ENCODE assay signal across 39 cellular contexts in genomic region chr9:6160579-6160978, GRCh38. TPM values are rescaled to one million over a fixed set of nuclear protein-coding genes. Genes with fewer than 3 reads are reported as not detected.
"Had no signal": no experiment of that assay in that cellular context is flagged by ENCODE, and none has a peak within 500 bp of the region (broad histone marks: within the 10 kb centered on the region; RNA-seq: fewer than 3 reads in every experiment).

No MANE protein-coding gene starts in this region.

- H3K27ac Mint-ChIP-seq: activated naive CD4-positive, alpha-beta T cell treated with anti-CD3 and anti-CD28 coated beads for 36 hours; activated naive CD4-positive, alpha-beta T cell treated with anti-CD3 and anti-CD28 coated beads, Interleukin-2, amount 10 ng/mL, durations not matched to agents 7 days and 5 days; activated naive CD4-positive, alpha-beta T cell treated with anti-CD3 and anti-CD28 coated beads, Interleukin-2, amount 50 U/mL, for 24 hours; activated naive CD4-positive, alpha-beta T cell treated with anti-CD3 and anti-CD28 coated beads, Interleukin-2, amount 50 U/mL, for 72 hours; activated naive CD8-positive, alpha-beta T cell; activated naive CD8-positive, alpha-beta T cell treated with anti-CD3 and anti-CD28 coated beads for 36 hours; activated naive CD8-positive, alpha-beta T cell treated with anti-CD3 and anti-CD28 coated beads, Interleukin-2, amount 10 ng/mL, durations not matched to agents 7 days and 5 days; activated naive CD8-positive, alpha-beta T cell treated with anti-CD3 and anti-CD28 coated beads, Interleukin-2, amount 50 U/mL, for 24 hours; activated T-cell treated with anti-CD3 and anti-CD28 coated beads, Interleukin-2, amount 50 U/mL, for 24 hours; activated T-cell treated with anti-CD3 and anti-CD28 coated beads, Interleukin-2, amount 50 U/mL, for 72 hours; activated T-helper 1 cell treated with anti-CD3 and anti-CD28 coated beads, Interleukin-12 subunit alpha, Interleukin-12 subunit beta, Interleukin-2, Interleukin-4 antibody, amounts not matched to agents 30 ng/mL and 10 ng/mL and 1 ng/mL, durations not matched to agents 14 hours and 24 hours and 36 hours; activated T-helper 17 cell treated with anti-CD3 and anti-CD28 coated beads, Interleukin-2, amount 50 U/mL, for 72 hours; activated T-helper 2 cell treated with anti-CD3 and anti-CD28 coated beads, Interferon-gamma antibody, Interleukin-2, Interleukin-4, amounts not matched to agents 10 μg/mL and 5 μg/mL and 100 μg/mL, durations not matched to agents 14 hours and 24 hours and 36 hours; brain had no signal

- H3K4me3 ChIP-seq: adrenal gland, ascending aorta, body of pancreas, breast epithelium, cardiac muscle cell had no signal

- H3K4me1 Mint-ChIP-seq: activated naive CD4-positive, alpha-beta T cell treated with anti-CD3 and anti-CD28 coated beads, Interleukin-2, amount 10 ng/mL, durations not matched to agents 7 days and 5 days; activated naive CD4-positive, alpha-beta T cell treated with anti-CD3 and anti-CD28 coated beads, Interleukin-2, amount 50 U/mL, for 24 hours; activated naive CD8-positive, alpha-beta T cell treated with anti-CD3 and anti-CD28 coated beads for 36 hours; activated naive CD8-positive, alpha-beta T cell treated with anti-CD3 and anti-CD28 coated beads, Interleukin-2, amount 10 ng/mL, durations not matched to agents 7 days and 5 days; activated naive CD8-positive, alpha-beta T cell treated with anti-CD3 and anti-CD28 coated beads, Interleukin-2, amount 50 U/mL, for 24 hours; activated T-helper 17 cell treated with anti-CD3 and anti-CD28 coated beads, Interleukin-2, amount 50 U/mL, for 72 hours; brain; central memory CD8-positive, alpha-beta T cell had no signal

- H3K27me3 Mint-ChIP-seq: activated naive CD8-positive, alpha-beta T cell had no signal

- H3K4me3 Mint-ChIP-seq: activated naive CD4-positive, alpha-beta T cell treated with anti-CD3 and anti-CD28 coated beads for 36 hours; activated naive CD4-positive, alpha-beta T cell treated with anti-CD3 and anti-CD28 coated beads, Interleukin-2, amount 10 ng/mL, durations not matched to agents 7 days and 5 days; activated naive CD4-positive, alpha-beta T cell treated with anti-CD3 and anti-CD28 coated beads, Interleukin-2, amount 50 U/mL, for 24 hours; activated naive CD8-positive, alpha-beta T cell; activated naive CD8-positive, alpha-beta T cell treated with anti-CD3 and anti-CD28 coated beads for 36 hours; activated naive CD8-positive, alpha-beta T cell treated with anti-CD3 and anti-CD28 coated beads, Interleukin-2, amount 10 ng/mL, durations not matched to agents 7 days and 5 days; activated naive CD8-positive, alpha-beta T cell treated with anti-CD3 and anti-CD28 coated beads, Interleukin-2, amount 50 U/mL, for 24 hours; activated T-cell treated with anti-CD3 and anti-CD28 coated beads, Interleukin-2, amount 50 U/mL, for 24 hours; activated T-cell treated with anti-CD3 and anti-CD28 coated beads, Interleukin-2, amount 50 U/mL, for 4 hours; activated T-cell treated with anti-CD3 and anti-CD28 coated beads, Interleukin-2, amount 50 U/mL, for 72 hours; activated T-helper 1 cell treated with anti-CD3 and anti-CD28 coated beads, Interleukin-12 subunit alpha, Interleukin-12 subunit beta, Interleukin-2, Interleukin-4 antibody, amounts not matched to agents 30 ng/mL and 10 ng/mL and 1 ng/mL, durations not matched to agents 14 hours and 24 hours and 36 hours; activated T-helper 17 cell treated with anti-CD3 and anti-CD28 coated beads, Interleukin-2, amount 50 U/mL, for 72 hours; brain; central memory CD8-positive, alpha-beta T cell had no signal

- H3K27me3 ChIP-seq: adrenal gland, ascending aorta, body of pancreas, brain microvascular endothelial cell, breast epithelium, cardiac muscle cell had no signal

- H3K27ac ChIP-seq: adrenal gland, ascending aorta, body of pancreas, brain microvascular endothelial cell, breast epithelium, cardiac muscle cell had no signal

- H3K36me3 Mint-ChIP-seq: activated naive CD4-positive, alpha-beta T cell treated with anti-CD3 and anti-CD28 coated beads, Interleukin-2, amount 10 ng/mL, durations not matched to agents 7 days and 5 days; activated naive CD8-positive, alpha-beta T cell treated with anti-CD3 and anti-CD28 coated beads for 36 hours; activated naive CD8-positive, alpha-beta T cell treated with anti-CD3 and anti-CD28 coated beads, Interleukin-2, amount 10 ng/mL, durations not matched to agents 7 days and 5 days; brain had no signal

- H3K9me3 ChIP-seq: adrenal gland, body of pancreas had no signal

- DNase-seq: activated effector memory CD4-positive, alpha-beta T cell treated with anti-CD3 and anti-CD28 coated beads, Interleukin-2, amount 50 U/mL, for 16 hours; activated effector memory CD4-positive, alpha-beta T cell treated with Interleukin-2 at 50 U/mL for 16 hours; activated gamma-delta T cell; activated gamma-delta T cell treated with Interleukin-2 at 50 U/mL for 16 hours; activated naive CD4-positive, alpha-beta T cell; activated naive CD4-positive, alpha-beta T cell treated with anti-CD3 and anti-CD28 coated beads for 36 hours; activated naive CD4-positive, alpha-beta T cell treated with anti-CD3 and anti-CD28 coated beads, Interleukin-2, amount 10 ng/mL, durations not matched to agents 7 days and 5 days; activated naive CD4-positive, alpha-beta T cell treated with anti-CD3 and anti-CD28 coated beads, Interleukin-2, amount 50 U/mL, for 16 hours; activated naive CD4-positive, alpha-beta T cell treated with Interleukin-2 at 50 U/mL for 16 hours; activated naive CD8-positive, alpha-beta T cell treated with anti-CD3 and anti-CD28 coated beads for 36 hours; activated naive CD8-positive, alpha-beta T cell treated with anti-CD3 and anti-CD28 coated beads, Interleukin-2, amount 10 ng/mL, durations not matched to agents 7 days and 5 days; activated naive CD8-positive, alpha-beta T cell treated with anti-CD3 and anti-CD28 coated beads, Interleukin-2, amount 50 U/mL, for 24 hours; activated T-cell treated with anti-CD3 and anti-CD28 coated beads, Interleukin-2, amount 50 U/mL, for 24 hours; activated T-cell treated with anti-CD3 and anti-CD28 coated beads, Interleukin-2, amount 50 U/mL, for 4 hours; activated T-cell treated with anti-CD3 and anti-CD28 coated beads, Interleukin-2, amount 50 U/mL, for 48 hours; activated T-cell treated with anti-CD3 and anti-CD28 coated beads, Interleukin-2, amount 50 U/mL, for 72 hours; adrenal gland; amniotic stem cell; amygdala; anterior cingulate cortex; aorta; body of pancreas; brain microvascular endothelial cell; caudate nucleus; central memory CD4-positive, alpha-beta T cell; cerebellar nuclear complex had no signal

- H3K36me3 ChIP-seq: adrenal gland, ascending aorta, brain microvascular endothelial cell, breast epithelium, cardiac muscle cell had no signal

- H3K4me1 ChIP-seq: adrenal gland, ascending aorta, body of pancreas, breast epithelium had no signal

RNA-seq across cellular contexts. Expression of gene IL33, which starts 55.0 kb away (rescaled TPM):
- total RNA-seq: activated naive CD4-positive, alpha-beta T cell treated with anti-CD3 and anti-CD28 coated beads for 36 hours; activated naive CD4-positive, alpha-beta T cell treated with anti-CD3 and anti-CD28 coated beads, Interleukin-2, amount 50 U/mL, for 72 hours; activated naive CD8-positive, alpha-beta T cell treated with anti-CD3 and anti-CD28 coated beads for 36 hours; activated naive CD8-positive, alpha-beta T cell treated with anti-CD3 and anti-CD28 coated beads, Interleukin-2, amount 10 ng/mL, durations not matched to agents 7 days and 5 days; activated T-cell treated with anti-CD3 and anti-CD28 coated beads, Interleukin-2, amount 50 U/mL, for 4 hours; activated T-cell treated with anti-CD3 and anti-CD28 coated beads, Interleukin-2, amount 50 U/mL, for 72 hours; activated T-helper 1 cell treated with anti-CD3 and anti-CD28 coated beads, Interleukin-12 subunit alpha, Interleukin-12 subunit beta, Interleukin-2, Interleukin-4 antibody, amounts not matched to agents 30 ng/mL and 10 ng/mL and 1 ng/mL, durations not matched to agents 14 hours and 24 hours and 36 hours; activated T-helper 17 cell treated with anti-CD3 and anti-CD28 coated beads, Interleukin-2, amount 50 U/mL, for 72 hours; activated T-helper 2 cell treated with anti-CD3 and anti-CD28 coated beads, Interferon-gamma antibody, Interleukin-2, Interleukin-4, amounts not matched to agents 10 μg/mL and 5 μg/mL and 100 μg/mL, durations not matched to agents 14 hours and 24 hours and 36 hours; astrocyte; cardiac muscle cell; chondrocyte had no signal
- polyA plus RNA-seq: cardiac muscle cell had no signal
